In genomic region chr9:16158063-16158462, GRCh38 we compare ENCODE assay signal across 17 cellular contexts.
"Had no signal": no experiment of that assay in that cellular context is flagged by ENCODE, and none has a peak within 500 bp of the region (broad histone marks: within the 10 kb centered on the region; RNA-seq: fewer than 3 reads in every experiment).

No MANE protein-coding gene starts in this region.

- H3K36me3 Mint-ChIP-seq: natural killer cell; stimulated activated memory B cell treated with anti-CD40 and anti-IgM and Interleukin-4, amounts not matched to agents 10 μg/mL and 1 μg/mL and 100 μg/mL, for 72 hours had no signal

- H3K27me3 ChIP-seq: right atrium auricular region, sigmoid colon, testis, tibial artery, upper lobe of left lung had no signal

- H3K4me3 Mint-ChIP-seq: effector memory CD8-positive, alpha-beta T cell; natural killer cell; stimulated activated memory B cell treated with anti-CD40 and anti-IgM and Interleukin-4, amounts not matched to agents 10 μg/mL and 1 μg/mL and 100 μg/mL, for 72 hours had no signal

- H3K4me3 ChIP-seq: coronary artery, lower lobe of right lung, prostate gland, right atrium auricular region, sigmoid colon, spleen, testis, tibial artery, upper lobe of left lung had no signal

- DNase-seq: effector memory CD8-positive, alpha-beta T cell; erythroblast; left ventricle myocardium superior; lower lobe of right lung; natural killer cell; sigmoid colon; spleen; stimulated activated CD4-positive, alpha-beta T cell treated with anti-CD3 and anti-CD28 coated beads, Interleukin-4, amount 100 ng/mL, for 4 hours; stimulated activated naive CD8-positive, alpha-beta T cell treated with anti-CD3 and anti-CD28 coated beads, Interleukin-15, Interleukin-2, amounts not matched to agents 100 U/mL and 50 U/mL, for 24 hours; substantia nigra; testis; tibial artery; upper lobe of left lung had no signal

- H3K4me1 ChIP-seq: lower lobe of right lung, prostate gland, right atrium auricular region, testis had no signal

- H3K9me3 ChIP-seq: lower lobe of right lung, prostate gland, right atrium auricular region, spleen, testis, tibial artery, upper lobe of left lung had no signal

- H3K36me3 ChIP-seq: lower lobe of right lung, prostate gland, right atrium auricular region, sigmoid colon, spleen, tibial artery, upper lobe of left lung had no signal

- H3K4me1 Mint-ChIP-seq: stimulated activated memory B cell treated with anti-CD40 and anti-IgM and Interleukin-4, amounts not matched to agents 10 μg/mL and 1 μg/mL and 100 μg/mL, for 72 hours had no signal

- ATAC-seq: effector memory CD8-positive, alpha-beta T cell; left ventricle myocardium superior; lower lobe of right lung; natural killer cell; stimulated activated memory B cell treated with anti-CD40 and anti-IgM and Interleukin-4, amounts not matched to agents 10 μg/mL and 1 μg/mL and 100 μg/mL, for 72 hours; stimulated activated naive CD8-positive, alpha-beta T cell treated with anti-CD3 and anti-CD28 coated beads, Interleukin-15, Interleukin-2, amounts not matched to agents 100 U/mL and 50 U/mL, for 24 hours had no signal

- H3K27ac Mint-ChIP-seq: effector memory CD8-positive, alpha-beta T cell; natural killer cell; stimulated activated memory B cell treated with anti-CD40 and anti-IgM and Interleukin-4, amounts not matched to agents 10 μg/mL and 1 μg/mL and 100 μg/mL, for 72 hours had no signal
